Comparison of ENCODE assay signal across 1 cellular context in genomic region chr1:151312439-151313225, GRCh38.
TF ChIP-seq lines count a peak whose summit lies in the region.

No MANE protein-coding gene starts in this region.

TF ChIP-seq in IMR-90, 13 proteins besides CTCF, POLR2A, EP300 and RAD21 (continued from another document):
- TF ChIP-seq, protein P1, sequence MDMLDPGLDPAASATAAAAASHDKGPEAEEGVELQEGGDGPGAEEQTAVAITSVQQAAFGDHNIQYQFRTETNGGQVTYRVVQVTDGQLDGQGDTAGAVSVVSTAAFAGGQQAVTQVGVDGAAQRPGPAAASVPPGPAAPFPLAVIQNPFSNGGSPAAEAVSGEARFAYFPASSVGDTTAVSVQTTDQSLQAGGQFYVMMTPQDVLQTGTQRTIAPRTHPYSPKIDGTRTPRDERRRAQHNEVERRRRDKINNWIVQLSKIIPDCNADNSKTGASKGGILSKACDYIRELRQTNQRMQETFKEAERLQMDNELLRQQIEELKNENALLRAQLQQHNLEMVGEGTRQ (IDR thresholded peaks at IDR 0.05; ENCODE audit: low read depth, low read length) = no peak
- TF ChIP-seq MAFK (IDR thresholded peaks at IDR 0.05; ENCODE audit: low read depth, low read length) (no peak), ELK1 (IDR thresholded peaks at IDR 0.05; ENCODE audit: borderline replicate concordance, low read depth, low read length) (no peak), CHD1 (IDR thresholded peaks at IDR 0.05; ENCODE audit: low read depth, low read length) (no peak), SMC3 (IDR thresholded peaks at IDR 0.05; ENCODE audit: low read depth, low read length) (no peak), FOS (IDR thresholded peaks at IDR 0.05; ENCODE audit: low read depth, low read length) (no peak), RCOR1 (IDR thresholded peaks at IDR 0.05; ENCODE audit: insufficient replicate concordance, low read length) (no peak), MXI1 (IDR thresholded peaks at IDR 0.05; ENCODE audit: borderline replicate concordance, low read depth, low read length) (no peak), RFX5 (IDR thresholded peaks at IDR 0.05; ENCODE audit: low read depth, low read length) (no peak)
